ENCODE assay signal across 17 cellular contexts in genomic region chr3:45067486-45067885, GRCh38. TPM values are rescaled to one million over a fixed set of nuclear protein-coding genes. Genes with fewer than 3 reads are reported as not detected.
DNase-seq lines count a peak whose midpoint lies in the region; ATAC-seq and TF ChIP-seq lines count a peak whose summit lies in the region.
"Had no signal": no experiment of that assay in that cellular context is flagged by ENCODE, and none has a peak within 500 bp of the region (broad histone marks: within the 10 kb centered on the region; RNA-seq: fewer than 3 reads in every experiment).

No MANE protein-coding gene starts in this region.

- H3K4me3 ChIP-seq in mucosa of descending colon: no peak overlapping the region
- no peak overlapping the region for H3K4me3 ChIP-seq in CD8-positive, alpha-beta memory T cell (ENCODE audit: low read length)
- H3K4me3 ChIP-seq: A549, GM12878 had no signal

- H3K27me3 Mint-ChIP-seq in HFFc6 (ENCODE audit: insufficient read depth): no peaks in the 10 kb centered on the region
- no peaks in the 10 kb centered on the region for H3K27me3 Mint-ChIP-seq in dendritic cell treated with granulocyte-macrophage colony-stimulating factor and Interleukin-4, amounts not matched to agents 40 ng/mL and 50 ng/mL, for 4 days
- H3K27me3 Mint-ChIP-seq in CD8-positive, alpha-beta memory T cell: peaks cover 8 to 35% of the 10 kb centered on the region in 2 donors

- H3K36me3 ChIP-seq in mucosa of descending colon (ENCODE audit: low read depth): no peaks in the 10 kb centered on the region
- H3K36me3 ChIP-seq in CD8-positive, alpha-beta memory T cell (ENCODE audit: insufficient read depth, low read length): no peaks in the 10 kb centered on the region

- peaks cover 47% of the 10 kb centered on the region for H3K4me1 Mint-ChIP-seq in HFFc6 (ENCODE audit: low read depth)
- peaks cover 54% of the 10 kb centered on the region for H3K4me1 Mint-ChIP-seq in dendritic cell treated with granulocyte-macrophage colony-stimulating factor and Interleukin-4, amounts not matched to agents 40 ng/mL and 50 ng/mL, for 4 days (ENCODE audit: low read depth)
- H3K4me1 Mint-ChIP-seq in CD8-positive, alpha-beta memory T cell: peaks cover 3 to 12% (median 11%) of the 10 kb centered on the region in 3 donors

- peaks cover 49% of the 10 kb centered on the region for H3K4me1 ChIP-seq in mucosa of descending colon (ENCODE audit: low read depth)
- peaks cover 10% of the 10 kb centered on the region for H3K4me1 ChIP-seq in CD8-positive, alpha-beta memory T cell (ENCODE audit: insufficient read depth, low read length)
- H3K4me1 ChIP-seq: A549 had no signal

- intact Hi-C loops in dendritic cell treated with granulocyte-macrophage colony-stimulating factor and Interleukin-4, amounts not matched to agents 40 ng/mL and 50 ng/mL, for 4 days (cut with micrococcal nuclease): loop anchor here (5.0 kb wide), 1 partner anchor 75 kb away; no protein-coding TSS in a partner anchor
- intact Hi-C loops in mucosa of descending colon (cut with DNase I, micrococcal nuclease): no loop called here

- DNase-seq in HFFc6 (no peak), mucosa of descending colon (no peak), NOMO-1 treated with dmso at 0.1 percent for 144 hours (lab: John Stamatoyannopoulos, UW; ENCODE audit: unreplicated experiment) (no peak), HT-29 (ENCODE audit: low spot score) (no peak)
- DNase-seq in CD8-positive, alpha-beta memory T cell: no peak
- DNase-seq: Calu3; CD4-positive, CD25-positive, alpha-beta regulatory T cell; DMS 273 treated with DMSO at 0.1 percent for 48 hours; GOT3; H9 had no signal

- peak; percentile 79 for ATAC-seq in mucosa of descending colon
- ATAC-seq in GM18502 (IDR thresholded peaks at IDR 0.05; ENCODE audit: poor library complexity, unreplicated experiment): no peak
- ATAC-seq: A549, GM12878, HepG2 had no signal

- no peaks in the 10 kb centered on the region for H3K27me3 ChIP-seq in CD8-positive, alpha-beta memory T cell (ENCODE audit: insufficient read depth, low read length, poor library complexity, severe bottlenecking)

- H3K27ac Mint-ChIP-seq in HFFc6: peak overlapping the region; percentile 94
- H3K27ac Mint-ChIP-seq in dendritic cell treated with granulocyte-macrophage colony-stimulating factor and Interleukin-4, amounts not matched to agents 40 ng/mL and 50 ng/mL, for 4 days: peak overlapping the region; percentile 97
- H3K27ac Mint-ChIP-seq in CD8-positive, alpha-beta memory T cell: no peak overlapping the region
- H3K27ac Mint-ChIP-seq: CD4-positive, CD25-positive, alpha-beta regulatory T cell; H9 had no signal

- CTCF ChIA-PET in CD8-positive, alpha-beta memory T cell (lab: Charles Lee): no interaction called here

- H3K9me3 ChIP-seq in mucosa of descending colon: no peaks in the 10 kb centered on the region
- no peaks in the 10 kb centered on the region for H3K9me3 ChIP-seq in CD8-positive, alpha-beta memory T cell (ENCODE audit: low read length)
- H3K9me3 ChIP-seq: A549 had no signal

- POLR2A ChIA-PET in CD8-positive, alpha-beta memory T cell (lab: Charles Lee): no interaction called here

- H3K27ac ChIP-seq in CD8-positive, alpha-beta memory T cell (ENCODE audit: low read depth, low read length): no peak overlapping the region
- H3K27ac ChIP-seq: A549 had no signal

- no peak for TF ChIP-seq CTCF in HFFc6 (IDR thresholded peaks at IDR 0.05)
- TF ChIP-seq CTCF in mucosa of descending colon (IDR thresholded peaks at IDR 0.05): no peak

- no peaks in the 10 kb centered on the region for H3K36me3 Mint-ChIP-seq in HFFc6 (ENCODE audit: low read depth)
- no peaks in the 10 kb centered on the region for H3K36me3 Mint-ChIP-seq in dendritic cell treated with granulocyte-macrophage colony-stimulating factor and Interleukin-4, amounts not matched to agents 40 ng/mL and 50 ng/mL, for 4 days (ENCODE audit: low read depth)
- H3K36me3 Mint-ChIP-seq in CD8-positive, alpha-beta memory T cell: no peaks in the 10 kb centered on the region
- H3K36me3 Mint-ChIP-seq: CD4-positive, CD25-positive, alpha-beta regulatory T cell had no signal

- H3K4me3 Mint-ChIP-seq in HFFc6: no peak overlapping the region
- no peak overlapping the region for H3K4me3 Mint-ChIP-seq in dendritic cell treated with granulocyte-macrophage colony-stimulating factor and Interleukin-4, amounts not matched to agents 40 ng/mL and 50 ng/mL, for 4 days
- no peak overlapping the region for H3K4me3 Mint-ChIP-seq in CD8-positive, alpha-beta memory T cell
- H3K4me3 Mint-ChIP-seq: CD4-positive, CD25-positive, alpha-beta regulatory T cell; H9 had no signal

- no peaks in the 10 kb centered on the region for H3K9me3 Mint-ChIP-seq in HFFc6
- no peaks in the 10 kb centered on the region for H3K9me3 Mint-ChIP-seq in dendritic cell treated with granulocyte-macrophage colony-stimulating factor and Interleukin-4, amounts not matched to agents 40 ng/mL and 50 ng/mL, for 4 days
- H3K9me3 Mint-ChIP-seq in CD8-positive, alpha-beta memory T cell: no peaks in the 10 kb centered on the region
- H3K9me3 Mint-ChIP-seq: CD4-positive, CD25-positive, alpha-beta regulatory T cell; H9 had no signal

RNA-seq across cellular contexts. Expression of gene CLEC3B, which starts 41.4 kb away (rescaled TPM):
- 1 to 10 TPM in 5 of 6 experiments, under 1 TPM in 1; 1.00 to 1.9 (median 1.2) TPM for total RNA-seq in HFFc6 (2021; fragmentation: NEBNext Ultra II Directional; extraction: Animal tissue kit (Norgen Biotek cat#: 25700))
- total RNA-seq in mucosa of descending colon: 10 to 100 TPM; 14.7 to 24.0 (median 22.2) TPM
- under 1 TPM in 1 of 2 experiments, not detected in 1; 0.24 TPM for total RNA-seq in CD8-positive, alpha-beta memory T cell
- not detected for polyA plus RNA-seq in CD8-positive, alpha-beta memory T cell
- not detected in 2 replicates for total RNA-seq in HT-29 (2014; rRNA removed; shearing (Covaris generic))
- total RNA-seq: Calu3, Daoy, G401, H9, HepG2 had no signal
- polyA plus RNA-seq: A549, GM12878 had no signal

Comparison
In these comparisons a context has a peak if more than half of its experiments do, and no peak if none do; other contexts are left out.
1. H3K27ac Mint-ChIP-seq: peak in HFFc6 (single experiment) and dendritic cell treated with granulocyte-macrophage colony-stimulating factor and Interleukin-4, amounts not matched to agents 40 ng/mL and 50 ng/mL, for 4 days (single experiment); none in CD8-positive, alpha-beta memory T cell (0 of 8).
2. RNA of gene CLEC3B, which starts 41.4 kb away (total RNA-seq): 14.7 to 24.0 TPM in mucosa of descending colon; 1.00 to 1.9 TPM in HFFc6, 0.24 TPM in CD8-positive, alpha-beta memory T cell and not detected in HT-29; every median in the first group is over 4 times any median in the second.